1 cellular context compared by ENCODE assay signal in genomic region chr19:47707135-47707925, GRCh38.
TF ChIP-seq lines count a peak whose summit lies in the region.

No MANE protein-coding gene starts in this region.

TF ChIP-seq in K562, 482 proteins besides CTCF, POLR2A, EP300 and RAD21 (continued from another document and continues in another):
- no peak for TF ChIP-seq FOS (IDR thresholded peaks at IDR 0.05; ENCODE audit: extremely low read depth, insufficient read length)
- no peak for TF ChIP-seq PHB2 (IDR thresholded peaks at IDR 0.05; ENCODE audit: low read depth)
- TF ChIP-seq ZFX (CRISPR knock-in tag; IDR thresholded peaks at IDR 0.05) = no peak
- no peak for TF ChIP-seq ERF (CRISPR knock-in tag; IDR thresholded peaks at IDR 0.05)
- TF ChIP-seq KLF10 (CRISPR knock-in tag; IDR thresholded peaks at IDR 0.05) = no peak
- no peak for TF ChIP-seq PHB (CRISPR knock-in tag; IDR thresholded peaks at IDR 0.05)
- TF ChIP-seq RCOR1 (IDR thresholded peaks at IDR 0.05; ENCODE audit: borderline replicate concordance in 1 of 2, low read depth in 2 of 2, low read length in 2 of 2) = peak in 1 of 2 experiments; percentile 71; a peak in 3 of 4 replicates
- no peak for TF ChIP-seq L3MBTL2 (IDR thresholded peaks at IDR 0.05)
- TF ChIP-seq ATF1 (CRISPR knock-in tag; IDR thresholded peaks at IDR 0.05) = no peak
- peak; percentile 34 for TF ChIP-seq ATF1 (tag; IDR thresholded peaks at IDR 0.05)
- no peak for TF ChIP-seq CEBPZ (IDR thresholded peaks at IDR 0.05; ENCODE audit: borderline replicate concordance, low read depth, low read length)
- no peak for TF ChIP-seq ZNF785 (CRISPR knock-in tag; IDR thresholded peaks at IDR 0.05)
- TF ChIP-seq PRPF4 (IDR thresholded peaks at IDR 0.05; ENCODE audit: insufficient read depth, low read depth, low read length, poor library complexity, severe bottlenecking) = no peak
- no peak for TF ChIP-seq CSDE1 (IDR thresholded peaks at IDR 0.05)
- TF ChIP-seq, protein P1, sequence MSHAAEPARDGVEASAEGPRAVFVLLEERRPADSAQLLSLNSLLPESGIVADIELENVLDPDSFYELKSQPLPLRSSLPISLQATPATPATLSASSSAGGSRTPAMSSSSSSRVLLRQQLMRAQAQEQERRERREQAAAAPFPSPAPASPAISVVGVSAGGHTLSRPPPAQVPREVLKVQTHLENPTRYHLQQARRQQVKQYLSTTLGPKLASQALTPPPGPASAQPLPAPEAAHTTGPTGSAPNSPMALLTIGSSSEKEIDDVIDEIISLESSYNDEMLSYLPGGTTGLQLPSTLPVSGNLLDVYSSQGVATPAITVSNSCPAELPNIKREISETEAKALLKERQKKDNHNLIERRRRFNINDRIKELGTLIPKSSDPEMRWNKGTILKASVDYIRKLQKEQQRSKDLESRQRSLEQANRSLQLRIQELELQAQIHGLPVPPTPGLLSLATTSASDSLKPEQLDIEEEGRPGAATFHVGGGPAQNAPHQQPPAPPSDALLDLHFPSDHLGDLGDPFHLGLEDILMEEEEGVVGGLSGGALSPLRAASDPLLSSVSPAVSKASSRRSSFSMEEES (CRISPR knock-in tag; IDR thresholded peaks at IDR 0.05) = no peak
- TF ChIP-seq ZKSCAN1 (IDR thresholded peaks at IDR 0.05; ENCODE audit: low read depth, low read length) = no peak
- no peak for TF ChIP-seq MCM7 (IDR thresholded peaks at IDR 0.05)
- no peak for TF ChIP-seq ZNF3 (CRISPR knock-in tag; IDR thresholded peaks at IDR 0.05)
- TF ChIP-seq FOXP4 (CRISPR knock-in tag; IDR thresholded peaks at IDR 0.05; ENCODE audit: borderline replicate concordance) = no peak
- no peak for TF ChIP-seq ETV5 (CRISPR knock-in tag; IDR thresholded peaks at IDR 0.05; ENCODE audit: low read depth)
- no peak for TF ChIP-seq ZNF75A (CRISPR knock-in tag; IDR thresholded peaks at IDR 0.05)
- no peak for TF ChIP-seq ETS2 (tag; IDR thresholded peaks at IDR 0.05; ENCODE audit: borderline replicate concordance, poor library complexity, severe bottlenecking)
- no peak for TF ChIP-seq RBM34 (IDR thresholded peaks at IDR 0.05; ENCODE audit: borderline replicate concordance, insufficient read depth, low read length)
- TF ChIP-seq ZNF347 (CRISPR knock-in tag; IDR thresholded peaks at IDR 0.05; ENCODE audit: low read depth) = no peak
- 0 out of 2 replicates have a peak, but pooled peaks have one; percentile 81 for TF ChIP-seq PTBP1 (IDR thresholded peaks at IDR 0.05; ENCODE audit: low read depth, low read length)
- peak; percentile 89 for TF ChIP-seq CBX1 (IDR thresholded peaks at IDR 0.05; ENCODE audit: low read depth)
- TF ChIP-seq SIX5 (IDR thresholded peaks at IDR 0.05; ENCODE audit: borderline replicate concordance in 1 of 2, insufficient read depth in 1 of 2, low read depth in 1 of 2, low read length in 2 of 2) = no peak
- no peak for TF ChIP-seq ARID1B (IDR thresholded peaks at IDR 0.05)
- peak in 1 of 2 experiments; percentile 20; a peak in 1 of 4 replicates for TF ChIP-seq HDAC1 (IDR thresholded peaks at IDR 0.05)
- TF ChIP-seq ZNF232 (CRISPR knock-in tag; IDR thresholded peaks at IDR 0.05) = no peak
- TF ChIP-seq, protein P2, sequence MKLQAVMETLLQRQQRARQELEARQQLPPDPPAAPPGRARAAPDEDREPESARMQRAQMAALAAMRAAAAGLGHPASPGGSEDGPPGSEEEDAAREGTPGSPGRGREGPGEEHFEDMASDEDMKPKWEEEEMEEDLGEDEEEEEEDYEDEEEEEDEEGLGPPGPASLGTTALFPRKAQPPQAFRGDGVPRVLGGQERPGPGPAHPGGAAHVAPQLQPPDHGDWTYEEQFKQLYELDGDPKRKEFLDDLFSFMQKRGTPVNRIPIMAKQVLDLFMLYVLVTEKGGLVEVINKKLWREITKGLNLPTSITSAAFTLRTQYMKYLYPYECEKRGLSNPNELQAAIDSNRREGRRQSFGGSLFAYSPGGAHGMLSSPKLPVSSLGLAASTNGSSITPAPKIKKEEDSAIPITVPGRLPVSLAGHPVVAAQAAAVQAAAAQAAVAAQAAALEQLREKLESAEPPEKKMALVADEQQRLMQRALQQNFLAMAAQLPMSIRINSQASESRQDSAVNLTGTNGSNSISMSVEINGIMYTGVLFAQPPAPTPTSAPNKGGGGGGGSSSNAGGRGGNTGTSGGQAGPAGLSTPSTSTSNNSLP (IDR thresholded peaks at IDR 0.05; ENCODE audit: borderline replicate concordance, low read depth, low read length) = no peak
- TF ChIP-seq SMC3 (conservative IDR thresholded peaks at IDR 0.05; ENCODE audit: insufficient read depth, low read depth, low read length) = peak; percentile 93
- TF ChIP-seq, protein P3, sequence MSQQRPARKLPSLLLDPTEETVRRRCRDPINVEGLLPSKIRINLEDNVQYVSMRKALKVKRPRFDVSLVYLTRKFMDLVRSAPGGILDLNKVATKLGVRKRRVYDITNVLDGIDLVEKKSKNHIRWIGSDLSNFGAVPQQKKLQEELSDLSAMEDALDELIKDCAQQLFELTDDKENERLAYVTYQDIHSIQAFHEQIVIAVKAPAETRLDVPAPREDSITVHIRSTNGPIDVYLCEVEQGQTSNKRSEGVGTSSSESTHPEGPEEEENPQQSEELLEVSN (IDR thresholded peaks at IDR 0.05; ENCODE audit: borderline replicate concordance in 1 of 2, extremely low read depth in 1 of 2, insufficient read depth in 1 of 2, insufficient read length in 1 of 2, low read depth in 1 of 2, low read length in 1 of 2, poor library complexity in 1 of 2, severe bottlenecking in 1 of 2) = no peak
- no peak for TF ChIP-seq MTA3 (IDR thresholded peaks at IDR 0.05; ENCODE audit: borderline replicate concordance)
- no peak for TF ChIP-seq ZNF592 (IDR thresholded peaks at IDR 0.05)
- no peak for TF ChIP-seq ZNF431 (CRISPR knock-in tag; IDR thresholded peaks at IDR 0.05)
- TF ChIP-seq BCL6 (CRISPR knock-in tag; IDR thresholded peaks at IDR 0.05) = no peak
- no peak for TF ChIP-seq ZNF507 (tag; conservative IDR thresholded peaks at IDR 0.05)
- no peak for TF ChIP-seq TGIF2 (CRISPR knock-in tag; IDR thresholded peaks at IDR 0.05)
- no peak; the same call in 1 of the 2 replicates for TF ChIP-seq SP1 (CRISPR knock-in tag; IDR thresholded peaks at IDR 0.05)
- TF ChIP-seq CCNT2 (IDR thresholded peaks at IDR 0.05; ENCODE audit: borderline replicate concordance, extremely low read depth, insufficient read length, low read depth, low read length) = no peak
- TF ChIP-seq HOMEZ (CRISPR knock-in tag; IDR thresholded peaks at IDR 0.05) = no peak
- no peak for TF ChIP-seq RBBP5 (IDR thresholded peaks at IDR 0.05; ENCODE audit: borderline replicate concordance, insufficient read depth, low read length, poor library complexity, severe bottlenecking)
- TF ChIP-seq KLF6 (CRISPR knock-in tag; IDR thresholded peaks at IDR 0.05; ENCODE audit: borderline replicate concordance) = no peak
- no peak for TF ChIP-seq ZNF174 (CRISPR knock-in tag; IDR thresholded peaks at IDR 0.05)
- no peak for TF ChIP-seq THRB (CRISPR knock-in tag; conservative IDR thresholded peaks at IDR 0.05)
- no peak for TF ChIP-seq ZBED1 (IDR thresholded peaks at IDR 0.05)
- no peak for TF ChIP-seq PHTF2 (CRISPR knock-in tag; IDR thresholded peaks at IDR 0.05)
- TF ChIP-seq, protein P4, sequence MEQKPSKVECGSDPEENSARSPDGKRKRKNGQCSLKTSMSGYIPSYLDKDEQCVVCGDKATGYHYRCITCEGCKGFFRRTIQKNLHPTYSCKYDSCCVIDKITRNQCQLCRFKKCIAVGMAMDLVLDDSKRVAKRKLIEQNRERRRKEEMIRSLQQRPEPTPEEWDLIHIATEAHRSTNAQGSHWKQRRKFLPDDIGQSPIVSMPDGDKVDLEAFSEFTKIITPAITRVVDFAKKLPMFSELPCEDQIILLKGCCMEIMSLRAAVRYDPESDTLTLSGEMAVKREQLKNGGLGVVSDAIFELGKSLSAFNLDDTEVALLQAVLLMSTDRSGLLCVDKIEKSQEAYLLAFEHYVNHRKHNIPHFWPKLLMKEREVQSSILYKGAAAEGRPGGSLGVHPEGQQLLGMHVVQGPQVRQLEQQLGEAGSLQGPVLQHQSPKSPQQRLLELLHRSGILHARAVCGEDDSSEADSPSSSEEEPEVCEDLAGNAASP (IDR thresholded peaks at IDR 0.05) = no peak
